ENCODE assay signal across 13 cellular contexts in the genomic region with DNA sequence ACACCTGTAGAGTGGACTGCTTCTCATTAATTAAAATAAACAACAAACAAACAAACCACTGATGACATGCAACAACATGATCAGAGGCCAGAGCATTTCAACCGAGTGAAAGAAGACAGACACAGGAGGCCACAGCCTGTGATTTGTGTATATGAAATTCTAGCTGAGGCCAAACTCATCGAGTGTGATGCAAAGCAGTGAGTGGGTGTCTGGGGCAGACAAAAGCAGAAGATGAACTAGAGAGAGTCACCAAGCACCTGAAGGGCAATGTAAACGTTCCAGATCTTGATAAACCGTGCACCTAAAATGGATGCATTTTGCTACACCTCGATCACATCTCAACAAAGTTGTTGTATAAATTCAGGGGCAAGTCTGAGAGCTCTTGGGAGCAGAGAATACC.
"Had no signal": no experiment of that assay in that cellular context is flagged by ENCODE, and none has a peak within 500 bp of the region (broad histone marks: within the 10 kb centered on the region; RNA-seq: fewer than 3 reads in every experiment).

No MANE protein-coding gene starts in this region.

- H3K9me3 ChIP-seq: body of pancreas, gastroesophageal sphincter, left ventricle myocardium inferior, ovary, vagina had no signal

- H3K9me3 Mint-ChIP-seq: activated T-helper 2 cell treated with anti-CD3 and anti-CD28 coated beads, Interferon-gamma antibody, Interleukin-2, Interleukin-4, amounts not matched to agents 10 μg/mL and 5 μg/mL and 100 μg/mL, durations not matched to agents 14 hours and 24 hours and 36 hours; central memory CD8-positive, alpha-beta T cell had no signal

- H3K4me1 Mint-ChIP-seq: central memory CD8-positive, alpha-beta T cell had no signal

- ATAC-seq: activated CD4-positive, CD25-positive, alpha-beta regulatory T cell treated with anti-CD3 and anti-CD28 coated beads, Interleukin-2, amount 50 U/mL, for 24 hours; body of pancreas; gastroesophageal sphincter had no signal

- H3K36me3 ChIP-seq: gastroesophageal sphincter, left ventricle myocardium inferior, ovary, vagina had no signal

- H3K27me3 ChIP-seq: body of pancreas, gastroesophageal sphincter, ovary, vagina had no signal

- H3K4me3 Mint-ChIP-seq: central memory CD8-positive, alpha-beta T cell had no signal

- H3K4me3 ChIP-seq: body of pancreas, gastroesophageal sphincter, left ventricle myocardium inferior, ovary, vagina had no signal

- H3K27me3 Mint-ChIP-seq: central memory CD8-positive, alpha-beta T cell had no signal

- H3K4me1 ChIP-seq: body of pancreas, gastroesophageal sphincter, left ventricle myocardium inferior, vagina had no signal

- H3K27ac Mint-ChIP-seq: activated T-helper 2 cell treated with anti-CD3 and anti-CD28 coated beads, Interferon-gamma antibody, Interleukin-2, Interleukin-4, amounts not matched to agents 10 μg/mL and 5 μg/mL and 100 μg/mL, durations not matched to agents 14 hours and 24 hours and 36 hours had no signal

- H3K27ac ChIP-seq: body of pancreas, epithelial cell of prostate, gastroesophageal sphincter, left ventricle myocardium inferior, ovary, vagina had no signal

- DNase-seq: activated naive CD4-positive, alpha-beta T cell treated with anti-CD3 and anti-CD28 coated beads, Interleukin-2, amount 50 U/mL, for 16 hours; body of pancreas; cortex of kidney; effector CD8-positive, alpha-beta T cell; left ventricle myocardium inferior; ovary; stimulated activated CD4-positive, alpha-beta T cell treated with anti-CD3 and anti-CD28 coated beads, Interleukin-12 subunit alpha, Interleukin-12 subunit beta, amount 100 ng/mL, for 4 hours had no signal
